ENCODE assay signal across 6 cellular contexts in genomic region chr3:196462680-196463477, GRCh38. TPM values are rescaled to one million over a fixed set of nuclear protein-coding genes. Genes with fewer than 3 reads are reported as not detected.
"Had no signal": no experiment of that assay in that cellular context is flagged by ENCODE, and none has a peak within 500 bp of the region (broad histone marks: within the 10 kb centered on the region; RNA-seq: fewer than 3 reads in every experiment).

No MANE protein-coding gene starts in this region.

RNA-seq across cellular contexts. Expression of gene SMCO1, which starts 52.3 kb away (rescaled TPM):
- total RNA-seq: GM23338, H1, H9, HepG2, HFFc6 had no signal
- polyA plus RNA-seq: GM23338, HepG2, IgD-negative memory B cell had no signal
